24 cellular contexts compared by ENCODE assay signal in genomic region chr1:77342745-77343144, GRCh38.
"Had no signal": no experiment of that assay in that cellular context is flagged by ENCODE, and none has a peak within 500 bp of the region (broad histone marks: within the 10 kb centered on the region; RNA-seq: fewer than 3 reads in every experiment).

No MANE protein-coding gene starts in this region.

- H3K27me3 ChIP-seq: right atrium auricular region, suprapubic skin, tibial artery, upper lobe of right lung had no signal

- H3K4me3 ChIP-seq: heart left ventricle, lower lobe of right lung, right atrium auricular region, suprapubic skin, tibial artery, upper lobe of right lung had no signal

- H3K9me3 ChIP-seq: heart left ventricle, lower lobe of right lung, right atrium auricular region, suprapubic skin, tibial artery, upper lobe of right lung had no signal

- H3K4me1 ChIP-seq: lower lobe of right lung, right atrium auricular region, suprapubic skin, tibial artery, upper lobe of right lung had no signal

- DNase-seq: activated CD4-positive, alpha-beta memory T cell treated with anti-CD3 and anti-CD28 coated beads for 36 hours; activated CD4-positive, alpha-beta T cell treated with anti-CD3 and anti-CD28 coated beads, Interleukin-2, amount 10 ng/mL, durations not matched to agents 24 days and 14 days; activated CD4-positive, CD25-positive, alpha-beta regulatory T cell treated with anti-CD3 and anti-CD28 coated beads, Interleukin-2, amount 50 U/mL, for 72 hours; activated CD8-positive, alpha-beta memory T cell treated with anti-CD3 and anti-CD28 coated beads, Interleukin-2, amount 50 U/mL, for 4 hours; activated gamma-delta T cell treated with Interleukin-2 at 50 U/mL for 16 hours; activated naive CD4-positive, alpha-beta T cell treated with anti-CD3 and anti-CD28 coated beads, Interleukin-2, amount 50 U/mL, for 16 hours; activated T-cell treated with anti-CD3 and anti-CD28 coated beads, Interleukin-2, amount 50 U/mL, for 1 hour; amniotic stem cell; caudate nucleus; cortex of kidney; heart left ventricle; hypothalamus; immature natural killer cell; lower lobe of right lung; mesenchymal stem cell; naive thymus-derived CD8-positive, alpha-beta T cell; nucleus accumbens; stimulated activated naive CD4-positive, alpha-beta T cell; T1000; tibial artery; upper lobe of right lung had no signal

- H3K27ac ChIP-seq: heart left ventricle, lower lobe of right lung, right atrium auricular region, suprapubic skin, tibial artery, upper lobe of right lung had no signal

- H3K36me3 ChIP-seq: heart left ventricle, lower lobe of right lung, right atrium auricular region, suprapubic skin, tibial artery, upper lobe of right lung had no signal

- ATAC-seq: heart left ventricle; left lobe of liver; lower lobe of right lung; naive thymus-derived CD8-positive, alpha-beta T cell; upper lobe of right lung had no signal
